Comparison of ENCODE assay signal across 1 cellular context in the genomic region with DNA sequence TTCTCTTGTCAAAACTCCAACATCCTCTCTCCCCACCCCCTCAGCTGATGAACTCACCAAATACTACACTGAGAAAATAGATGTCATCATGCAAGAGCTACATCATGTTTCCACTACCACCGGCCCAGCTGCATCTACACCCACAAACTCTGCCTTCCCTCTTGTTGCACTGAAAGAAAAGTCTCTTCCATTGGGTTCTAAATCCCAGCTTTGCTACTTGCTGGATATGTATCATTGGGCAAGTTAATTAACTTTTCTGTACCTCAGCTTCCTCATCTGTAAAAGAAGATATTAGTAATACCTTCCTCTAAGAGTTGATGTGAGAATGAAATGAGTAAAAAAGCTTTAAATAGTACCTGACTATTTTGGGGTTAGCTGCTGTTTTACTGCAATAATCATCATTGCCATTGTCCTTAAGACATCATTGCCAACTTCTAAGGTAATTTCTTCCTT.
TF ChIP-seq lines count a peak whose summit lies in the region.

No MANE protein-coding gene starts in this region.

TF ChIP-seq in GM12878, 131 proteins besides CTCF, POLR2A, EP300 and RAD21 (continued from another document and continues in another):
- TF ChIP-seq MEF2B (IDR thresholded peaks at IDR 0.05; ENCODE audit: partially characterized antibody, poor library complexity, severe bottlenecking): peak; percentile 90
- TF ChIP-seq RBBP5 (conservative IDR thresholded peaks at IDR 0.05): no peak
- TF ChIP-seq STAT1 (conservative IDR thresholded peaks at IDR 0.05): no peak
- TF ChIP-seq MTA3 (IDR thresholded peaks at IDR 0.05; ENCODE audit: borderline replicate concordance, low read length): peak; percentile 87; the same call in 1 of the 2 replicates
- no peak for TF ChIP-seq ASH2L (IDR thresholded peaks at IDR 0.05; ENCODE audit: borderline replicate concordance, low read depth)
- TF ChIP-seq GABPA (IDR thresholded peaks at IDR 0.05; ENCODE audit: low read depth): peak; percentile 54; the same call in 1 of the 2 replicates
- peak; percentile 62; the same call in 1 of the 2 replicates for TF ChIP-seq CREM (IDR thresholded peaks at IDR 0.05; ENCODE audit: low read depth)
- TF ChIP-seq BCL11A (IDR thresholded peaks at IDR 0.05; ENCODE audit: low read depth, low read length): peak; percentile 72
- TF ChIP-seq BACH1 (IDR thresholded peaks at IDR 0.05; ENCODE audit: borderline replicate concordance): no peak; the same call in 1 of the 2 replicates
- TF ChIP-seq EZH2 (IDR thresholded peaks at IDR 0.05; ENCODE audit: borderline replicate concordance, control insufficient read depth, low read depth, low read length): no peak
- TF ChIP-seq JUNB (IDR thresholded peaks at IDR 0.05): peak; percentile 96
- peak; percentile 79 for TF ChIP-seq RUNX3 (IDR thresholded peaks at IDR 0.05; ENCODE audit: low read length)
- no peak for TF ChIP-seq ZNF622 (IDR thresholded peaks at IDR 0.05)
- TF ChIP-seq HDAC6 (IDR thresholded peaks at IDR 0.05; ENCODE audit: unreplicated experiment): no peak
- TF ChIP-seq IKZF2 (IDR thresholded peaks at IDR 0.05): peak; percentile 90 to 91
- TF ChIP-seq NFXL1 (IDR thresholded peaks at IDR 0.05; ENCODE audit: borderline replicate concordance): no peak
- TF ChIP-seq, protein P1, sequence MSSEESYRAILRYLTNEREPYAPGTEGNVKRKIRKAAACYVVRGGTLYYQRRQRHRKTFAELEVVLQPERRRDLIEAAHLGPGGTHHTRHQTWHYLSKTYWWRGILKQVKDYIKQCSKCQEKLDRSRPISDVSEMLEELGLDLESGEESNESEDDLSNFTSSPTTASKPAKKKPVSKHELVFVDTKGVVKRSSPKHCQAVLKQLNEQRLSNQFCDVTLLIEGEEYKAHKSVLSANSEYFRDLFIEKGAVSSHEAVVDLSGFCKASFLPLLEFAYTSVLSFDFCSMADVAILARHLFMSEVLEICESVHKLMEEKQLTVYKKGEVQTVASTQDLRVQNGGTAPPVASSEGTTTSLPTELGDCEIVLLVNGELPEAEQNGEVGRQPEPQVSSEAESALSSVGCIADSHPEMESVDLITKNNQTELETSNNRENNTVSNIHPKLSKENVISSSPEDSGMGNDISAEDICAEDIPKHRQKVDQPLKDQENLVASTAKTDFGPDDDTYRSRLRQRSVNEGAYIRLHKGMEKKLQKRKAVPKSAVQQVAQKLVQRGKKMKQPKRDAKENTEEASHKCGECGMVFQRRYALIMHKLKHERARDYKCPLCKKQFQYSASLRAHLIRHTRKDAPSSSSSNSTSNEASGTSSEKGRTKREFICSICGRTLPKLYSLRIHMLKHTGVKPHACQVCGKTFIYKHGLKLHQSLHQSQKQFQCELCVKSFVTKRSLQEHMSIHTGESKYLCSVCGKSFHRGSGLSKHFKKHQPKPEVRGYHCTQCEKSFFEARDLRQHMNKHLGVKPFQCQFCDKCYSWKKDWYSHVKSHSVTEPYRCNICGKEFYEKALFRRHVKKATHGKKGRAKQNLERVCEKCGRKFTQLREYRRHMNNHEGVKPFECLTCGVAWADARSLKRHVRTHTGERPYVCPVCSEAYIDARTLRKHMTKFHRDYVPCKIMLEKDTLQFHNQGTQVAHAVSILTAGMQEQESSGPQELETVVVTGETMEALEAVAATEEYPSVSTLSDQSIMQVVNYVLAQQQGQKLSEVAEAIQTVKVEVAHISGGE (CRISPR knock-in tag; IDR thresholded peaks at IDR 0.05): no peak
- no peak for TF ChIP-seq STAT3 (IDR thresholded peaks at IDR 0.05; ENCODE audit: low read depth, low read length)
- TF ChIP-seq, protein P2, sequence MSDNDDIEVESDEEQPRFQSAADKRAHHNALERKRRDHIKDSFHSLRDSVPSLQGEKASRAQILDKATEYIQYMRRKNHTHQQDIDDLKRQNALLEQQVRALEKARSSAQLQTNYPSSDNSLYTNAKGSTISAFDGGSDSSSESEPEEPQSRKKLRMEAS (IDR thresholded peaks at IDR 0.05; ENCODE audit: low read depth, low read length): no peak
- no peak for TF ChIP-seq BRCA1 (IDR thresholded peaks at IDR 0.05; ENCODE audit: low read depth, low read length)
- no peak for TF ChIP-seq SREBF1 (IDR thresholded peaks at IDR 0.05; ENCODE audit: low read length)
- TF ChIP-seq FOXM1 (IDR thresholded peaks at IDR 0.05; ENCODE audit: low read depth, low read length): peak; percentile 86
- no peak for TF ChIP-seq POLR2AphosphoS2 (IDR thresholded peaks at IDR 0.05; ENCODE audit: low read depth, low read length)
- no peak for TF ChIP-seq SIN3A (IDR thresholded peaks at IDR 0.05; ENCODE audit: low read depth, low read length)
- TF ChIP-seq RCOR1 (conservative IDR thresholded peaks at IDR 0.05; ENCODE audit: low read depth, low read length): no peak
- TF ChIP-seq ZNF217 (IDR thresholded peaks at IDR 0.05): peak; percentile 59
- no peak for TF ChIP-seq GATAD2B (conservative IDR thresholded peaks at IDR 0.05; ENCODE audit: low read depth)
- TF ChIP-seq BMI1 (IDR thresholded peaks at IDR 0.05; ENCODE audit: borderline replicate concordance): no peak
- no peak for TF ChIP-seq WRNIP1 (IDR thresholded peaks at IDR 0.05; ENCODE audit: borderline replicate concordance, low read depth, low read length)
- TF ChIP-seq ZNF207 (IDR thresholded peaks at IDR 0.05; ENCODE audit: borderline replicate concordance): no peak
- TF ChIP-seq SUPT20H (IDR thresholded peaks at IDR 0.05; ENCODE audit: borderline replicate concordance, control insufficient read depth, low read depth, low read length): no peak
- TF ChIP-seq KDM1A (IDR thresholded peaks at IDR 0.05; ENCODE audit: borderline replicate concordance): no peak
- peak; percentile 79 for TF ChIP-seq IKZF1 (conservative IDR thresholded peaks at IDR 0.05)
- TF ChIP-seq, protein P3, sequence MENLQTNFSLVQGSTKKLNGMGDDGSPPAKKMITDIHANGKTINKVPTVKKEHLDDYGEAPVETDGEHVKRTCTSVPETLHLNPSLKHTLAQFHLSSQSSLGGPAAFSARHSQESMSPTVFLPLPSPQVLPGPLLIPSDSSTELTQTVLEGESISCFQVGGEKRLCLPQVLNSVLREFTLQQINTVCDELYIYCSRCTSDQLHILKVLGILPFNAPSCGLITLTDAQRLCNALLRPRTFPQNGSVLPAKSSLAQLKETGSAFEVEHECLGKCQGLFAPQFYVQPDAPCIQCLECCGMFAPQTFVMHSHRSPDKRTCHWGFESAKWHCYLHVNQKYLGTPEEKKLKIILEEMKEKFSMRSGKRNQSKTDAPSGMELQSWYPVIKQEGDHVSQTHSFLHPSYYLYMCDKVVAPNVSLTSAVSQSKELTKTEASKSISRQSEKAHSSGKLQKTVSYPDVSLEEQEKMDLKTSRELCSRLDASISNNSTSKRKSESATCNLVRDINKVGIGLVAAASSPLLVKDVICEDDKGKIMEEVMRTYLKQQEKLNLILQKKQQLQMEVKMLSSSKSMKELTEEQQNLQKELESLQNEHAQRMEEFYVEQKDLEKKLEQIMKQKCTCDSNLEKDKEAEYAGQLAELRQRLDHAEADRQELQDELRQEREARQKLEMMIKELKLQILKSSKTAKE (IDR thresholded peaks at IDR 0.05; ENCODE audit: low read depth, poor library complexity, severe bottlenecking): peak; percentile 17
- TF ChIP-seq, protein P4, sequence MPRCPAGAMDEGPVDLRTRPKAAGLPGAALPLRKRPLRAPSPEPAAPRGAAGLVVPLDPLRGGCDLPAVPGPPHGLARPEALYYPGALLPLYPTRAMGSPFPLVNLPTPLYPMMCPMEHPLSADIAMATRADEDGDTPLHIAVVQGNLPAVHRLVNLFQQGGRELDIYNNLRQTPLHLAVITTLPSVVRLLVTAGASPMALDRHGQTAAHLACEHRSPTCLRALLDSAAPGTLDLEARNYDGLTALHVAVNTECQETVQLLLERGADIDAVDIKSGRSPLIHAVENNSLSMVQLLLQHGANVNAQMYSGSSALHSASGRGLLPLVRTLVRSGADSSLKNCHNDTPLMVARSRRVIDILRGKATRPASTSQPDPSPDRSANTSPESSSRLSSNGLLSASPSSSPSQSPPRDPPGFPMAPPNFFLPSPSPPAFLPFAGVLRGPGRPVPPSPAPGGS (IDR thresholded peaks at IDR 0.05; ENCODE audit: borderline replicate concordance, insufficient read depth, low read depth, low read length, poor library complexity, severe bottlenecking): no peak
- no peak for TF ChIP-seq CBX3 (IDR thresholded peaks at IDR 0.05; ENCODE audit: borderline replicate concordance, low read depth)
- TF ChIP-seq, protein P5, sequence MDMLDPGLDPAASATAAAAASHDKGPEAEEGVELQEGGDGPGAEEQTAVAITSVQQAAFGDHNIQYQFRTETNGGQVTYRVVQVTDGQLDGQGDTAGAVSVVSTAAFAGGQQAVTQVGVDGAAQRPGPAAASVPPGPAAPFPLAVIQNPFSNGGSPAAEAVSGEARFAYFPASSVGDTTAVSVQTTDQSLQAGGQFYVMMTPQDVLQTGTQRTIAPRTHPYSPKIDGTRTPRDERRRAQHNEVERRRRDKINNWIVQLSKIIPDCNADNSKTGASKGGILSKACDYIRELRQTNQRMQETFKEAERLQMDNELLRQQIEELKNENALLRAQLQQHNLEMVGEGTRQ (IDR thresholded peaks at IDR 0.05; ENCODE audit: borderline replicate concordance, low read depth, low read length): no peak
- no peak for TF ChIP-seq EGR1 (IDR thresholded peaks at IDR 0.05; ENCODE audit: borderline replicate concordance in 1 of 2, low read depth in 2 of 2, low read length in 2 of 2)
- TF ChIP-seq, protein P6, sequence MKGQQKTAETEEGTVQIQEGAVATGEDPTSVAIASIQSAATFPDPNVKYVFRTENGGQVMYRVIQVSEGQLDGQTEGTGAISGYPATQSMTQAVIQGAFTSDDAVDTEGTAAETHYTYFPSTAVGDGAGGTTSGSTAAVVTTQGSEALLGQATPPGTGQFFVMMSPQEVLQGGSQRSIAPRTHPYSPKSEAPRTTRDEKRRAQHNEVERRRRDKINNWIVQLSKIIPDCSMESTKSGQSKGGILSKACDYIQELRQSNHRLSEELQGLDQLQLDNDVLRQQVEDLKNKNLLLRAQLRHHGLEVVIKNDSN (IDR thresholded peaks at IDR 0.05; ENCODE audit: borderline replicate concordance, extremely low read length, insufficient read depth, low read depth, low read length): no peak
- TF ChIP-seq PAX8 (IDR thresholded peaks at IDR 0.05): no peak
- TF ChIP-seq NR2C2 (IDR thresholded peaks at IDR 0.05; ENCODE audit: borderline replicate concordance, control insufficient read depth, insufficient read length, low read depth): no peak
- TF ChIP-seq HDAC2 (IDR thresholded peaks at IDR 0.05): no peak
- TF ChIP-seq FOS (IDR thresholded peaks at IDR 0.05; ENCODE audit: borderline replicate concordance, extremely low read depth, insufficient read length): no peak
- peak; percentile 30; the same call in 1 of the 2 replicates for TF ChIP-seq SPI1 (IDR thresholded peaks at IDR 0.05; ENCODE audit: borderline replicate concordance, insufficient read depth, low read depth, low read length)
- TF ChIP-seq SMAD1 (IDR thresholded peaks at IDR 0.05; ENCODE audit: low read depth, partially characterized antibody): no peak
- TF ChIP-seq, protein P7, sequence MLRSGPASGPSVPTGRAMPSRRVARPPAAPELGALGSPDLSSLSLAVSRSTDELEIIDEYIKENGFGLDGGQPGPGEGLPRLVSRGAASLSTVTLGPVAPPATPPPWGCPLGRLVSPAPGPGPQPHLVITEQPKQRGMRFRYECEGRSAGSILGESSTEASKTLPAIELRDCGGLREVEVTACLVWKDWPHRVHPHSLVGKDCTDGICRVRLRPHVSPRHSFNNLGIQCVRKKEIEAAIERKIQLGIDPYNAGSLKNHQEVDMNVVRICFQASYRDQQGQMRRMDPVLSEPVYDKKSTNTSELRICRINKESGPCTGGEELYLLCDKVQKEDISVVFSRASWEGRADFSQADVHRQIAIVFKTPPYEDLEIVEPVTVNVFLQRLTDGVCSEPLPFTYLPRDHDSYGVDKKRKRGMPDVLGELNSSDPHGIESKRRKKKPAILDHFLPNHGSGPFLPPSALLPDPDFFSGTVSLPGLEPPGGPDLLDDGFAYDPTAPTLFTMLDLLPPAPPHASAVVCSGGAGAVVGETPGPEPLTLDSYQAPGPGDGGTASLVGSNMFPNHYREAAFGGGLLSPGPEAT (IDR thresholded peaks at IDR 0.05; ENCODE audit: low read depth): peak; percentile 64
- no peak; the same call in 1 of the 2 replicates for TF ChIP-seq PML (IDR thresholded peaks at IDR 0.05; ENCODE audit: low read length)
- peak; percentile 99 for TF ChIP-seq MEF2A (IDR thresholded peaks at IDR 0.05; ENCODE audit: insufficient read depth, low read depth, low read length)
- TF ChIP-seq TCF12 (IDR thresholded peaks at IDR 0.05; ENCODE audit: low read depth, low read length): peak; percentile 59; the same call in 1 of the 2 replicates
- TF ChIP-seq NFIC (IDR thresholded peaks at IDR 0.05; ENCODE audit: low read depth, low read length): peak; percentile 95
- TF ChIP-seq, protein P8, sequence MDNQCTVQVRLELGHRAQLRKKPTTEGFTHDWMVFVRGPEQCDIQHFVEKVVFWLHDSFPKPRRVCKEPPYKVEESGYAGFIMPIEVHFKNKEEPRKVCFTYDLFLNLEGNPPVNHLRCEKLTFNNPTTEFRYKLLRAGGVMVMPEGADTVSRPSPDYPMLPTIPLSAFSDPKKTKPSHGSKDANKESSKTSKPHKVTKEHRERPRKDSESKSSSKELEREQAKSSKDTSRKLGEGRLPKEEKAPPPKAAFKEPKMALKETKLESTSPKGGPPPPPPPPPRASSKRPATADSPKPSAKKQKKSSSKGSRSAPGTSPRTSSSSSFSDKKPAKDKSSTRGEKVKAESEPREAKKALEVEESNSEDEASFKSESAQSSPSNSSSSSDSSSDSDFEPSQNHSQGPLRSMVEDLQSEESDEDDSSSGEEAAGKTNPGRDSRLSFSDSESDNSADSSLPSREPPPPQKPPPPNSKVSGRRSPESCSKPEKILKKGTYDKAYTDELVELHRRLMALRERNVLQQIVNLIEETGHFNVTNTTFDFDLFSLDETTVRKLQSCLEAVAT (IDR thresholded peaks at IDR 0.05): no peak
- no peak for TF ChIP-seq YY1 (IDR thresholded peaks at IDR 0.05; ENCODE audit: low read depth, low read length)
- peak; percentile 28; the same call in 1 of the 2 replicates for TF ChIP-seq ZBED1 (IDR thresholded peaks at IDR 0.05; ENCODE audit: borderline replicate concordance)
- TF ChIP-seq FOXK2 (IDR thresholded peaks at IDR 0.05): no peak
- TF ChIP-seq, protein P9, sequence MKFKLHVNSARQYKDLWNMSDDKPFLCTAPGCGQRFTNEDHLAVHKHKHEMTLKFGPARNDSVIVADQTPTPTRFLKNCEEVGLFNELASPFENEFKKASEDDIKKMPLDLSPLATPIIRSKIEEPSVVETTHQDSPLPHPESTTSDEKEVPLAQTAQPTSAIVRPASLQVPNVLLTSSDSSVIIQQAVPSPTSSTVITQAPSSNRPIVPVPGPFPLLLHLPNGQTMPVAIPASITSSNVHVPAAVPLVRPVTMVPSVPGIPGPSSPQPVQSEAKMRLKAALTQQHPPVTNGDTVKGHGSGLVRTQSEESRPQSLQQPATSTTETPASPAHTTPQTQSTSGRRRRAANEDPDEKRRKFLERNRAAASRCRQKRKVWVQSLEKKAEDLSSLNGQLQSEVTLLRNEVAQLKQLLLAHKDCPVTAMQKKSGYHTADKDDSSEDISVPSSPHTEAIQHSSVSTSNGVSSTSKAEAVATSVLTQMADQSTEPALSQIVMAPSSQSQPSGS (IDR thresholded peaks at IDR 0.05; ENCODE audit: low read length): peak; percentile 97
- TF ChIP-seq ATF7 (IDR thresholded peaks at IDR 0.05; ENCODE audit: low read depth): peak; percentile 74
- TF ChIP-seq RFX5 (IDR thresholded peaks at IDR 0.05; ENCODE audit: low read depth, low read length): no peak
